In genomic region chr7:135207739-135208416, GRCh38 we compare ENCODE assay signal across 10 cellular contexts. TPM values are rescaled to one million over a fixed set of nuclear protein-coding genes. Genes with fewer than 3 reads are reported as not detected.
DNase-seq lines count a peak whose midpoint lies in the region; ATAC-seq and TF ChIP-seq lines count a peak whose summit lies in the region.
"Had no signal": no experiment of that assay in that cellular context is flagged by ENCODE, and none has a peak within 500 bp of the region (broad histone marks: within the 10 kb centered on the region; RNA-seq: fewer than 3 reads in every experiment).

No MANE protein-coding gene starts in this region.

- H3K27ac Mint-ChIP-seq in HFFc6 = peak overlapping the region; percentile 19; the same call in 1 of the 2 replicates
- H3K27ac Mint-ChIP-seq in dendritic cell treated with granulocyte-macrophage colony-stimulating factor and Interleukin-4, amounts not matched to agents 40 ng/mL and 50 ng/mL, for 4 days = peak overlapping the region; percentile 90

- H3K4me3 Mint-ChIP-seq in HFFc6 = no peak overlapping the region
- no peak overlapping the region for H3K4me3 Mint-ChIP-seq in dendritic cell treated with granulocyte-macrophage colony-stimulating factor and Interleukin-4, amounts not matched to agents 40 ng/mL and 50 ng/mL, for 4 days

- intact Hi-C loops in dendritic cell treated with granulocyte-macrophage colony-stimulating factor and Interleukin-4, amounts not matched to agents 40 ng/mL and 50 ng/mL, for 4 days (cut with micrococcal nuclease) = no loop called here

- no peaks in the 10 kb centered on the region for H3K9me3 Mint-ChIP-seq in HFFc6
- no peaks in the 10 kb centered on the region for H3K9me3 Mint-ChIP-seq in dendritic cell treated with granulocyte-macrophage colony-stimulating factor and Interleukin-4, amounts not matched to agents 40 ng/mL and 50 ng/mL, for 4 days

- no peaks in the 10 kb centered on the region; the same call in 1 of the 2 replicates for H3K27me3 Mint-ChIP-seq in HFFc6 (ENCODE audit: insufficient read depth)
- no peaks in the 10 kb centered on the region for H3K27me3 Mint-ChIP-seq in dendritic cell treated with granulocyte-macrophage colony-stimulating factor and Interleukin-4, amounts not matched to agents 40 ng/mL and 50 ng/mL, for 4 days

- peaks cover 71% of the 10 kb centered on the region for H3K4me1 Mint-ChIP-seq in HFFc6 (ENCODE audit: low read depth)
- peaks cover 49% of the 10 kb centered on the region for H3K4me1 Mint-ChIP-seq in dendritic cell treated with granulocyte-macrophage colony-stimulating factor and Interleukin-4, amounts not matched to agents 40 ng/mL and 50 ng/mL, for 4 days (ENCODE audit: low read depth)

- peaks cover 39% of the 10 kb centered on the region for H3K36me3 Mint-ChIP-seq in HFFc6 (ENCODE audit: low read depth)
- peaks cover 63% of the 10 kb centered on the region for H3K36me3 Mint-ChIP-seq in dendritic cell treated with granulocyte-macrophage colony-stimulating factor and Interleukin-4, amounts not matched to agents 40 ng/mL and 50 ng/mL, for 4 days (ENCODE audit: low read depth)

- DNase-seq in HFFc6 = no peak
- peak; percentile 17 for DNase-seq in pons (ENCODE audit: low spot score)
- DNase-seq in SHP77 (lab: John Stamatoyannopoulos, UW) = no peak
- DNase-seq: GOT3; RPMI8226; stimulated activated CD4-positive, alpha-beta T cell treated with anti-CD3 and anti-CD28 coated beads, Interleukin-12 subunit alpha, Interleukin-12 subunit beta, amount 100 ng/mL, for 4 hours had no signal

- ATAC-seq in GM18498 (IDR thresholded peaks at IDR 0.05; ENCODE audit: unreplicated experiment) (peak; percentile 15), GM19452 (IDR thresholded peaks at IDR 0.05; ENCODE audit: unreplicated experiment) (no peak), GM21825 (IDR thresholded peaks at IDR 0.05; ENCODE audit: unreplicated experiment) (no peak)

- TF ChIP-seq CTCF in HFFc6 (IDR thresholded peaks at IDR 0.05) = no peak

RNA-seq across cellular contexts. Expression of gene WDR91, which starts 3.4 kb away (rescaled TPM):
- total RNA-seq in HFFc6 (2021; fragmentation: NEBNext Ultra II Directional; extraction: Animal tissue kit (Norgen Biotek cat#: 25700)) = 10 to 100 TPM in 4 of 6 experiments, 1 to 10 TPM in 2; 7.5 to 12.4 (median 10.4) TPM

RNA-seq across cellular contexts. Expression of gene STRA8, which starts 25.8 kb away (rescaled TPM):
- not detected for total RNA-seq in HFFc6 (2021; fragmentation: NEBNext Ultra II Directional; extraction: Animal tissue kit (Norgen Biotek cat#: 25700))

RNA-seq across cellular contexts. Expression of gene CYREN, which starts 37.4 kb away (rescaled TPM):
- total RNA-seq in HFFc6 (2021; fragmentation: NEBNext Ultra II Directional; extraction: Animal tissue kit (Norgen Biotek cat#: 25700)) = 10 to 100 TPM; 26.4 to 32.8 (median 30.0) TPM
